Comparison of ENCODE assay signal across 8 cellular contexts in genomic region chr19:48470281-48470680, GRCh38. TPM values are rescaled to one million over a fixed set of nuclear protein-coding genes. Genes with fewer than 3 reads are reported as not detected.
A peak's percentile ranks its signal among the peaks of the same experiment; 100 is the strongest.
DNase-seq lines count a peak whose midpoint lies in the region; ATAC-seq, FAIRE-seq and TF ChIP-seq lines count a peak whose summit lies in the region.

No MANE protein-coding gene starts in this region.

- CTCF ChIA-PET in activated naive CD4-positive, alpha-beta T cell treated with anti-CD3 and anti-CD28 coated beads for 36 hours (lab: Charles Lee) = interaction anchor here (0.6 to 1.5 kb wide), 3 partner anchors 19 to 66 kb away, joined by 3 to 11 read pairs (median 3); no protein-coding TSS in a partner anchor
- CTCF ChIA-PET in GM12878 (lab: Yijun Ruan, JAX) = interaction anchor here (0.5 to 2.4 kb wide), 3 partner anchors 20 to 125 kb away, joined by 3 to 10 read pairs (median 5); no protein-coding TSS in a partner anchor

- H3K79me2 ChIP-seq in GM12878 (ENCODE audit: control insufficient read depth, insufficient read depth, low read length) = peaks cover 9% of the 10 kb centered on the region

- H3K27me3 Mint-ChIP-seq in activated naive CD4-positive, alpha-beta T cell treated with anti-CD3 and anti-CD28 coated beads for 36 hours (ENCODE audit: low read depth) = no peaks in the 10 kb centered on the region
- H3K27me3 Mint-ChIP-seq in type B pancreatic cell = no peaks in the 10 kb centered on the region

- H3K27me3 ChIP-seq in GM12878 (replicated peaks in 1 of 2; ENCODE audit: control insufficient read depth in 2 of 2, insufficient read depth in 2 of 2, low read length in 1 of 2) (no peaks in the 10 kb centered on the region), lower lobe of right lung (ENCODE audit: low read depth) (no peaks in the 10 kb centered on the region)

- H3K27ac ChIP-seq in GM12878 (ENCODE audit: control insufficient read depth, insufficient read depth) = no peak overlapping the region; the same call in 1 of the 2 replicates
- peak overlapping the region; percentile 99 for H3K27ac ChIP-seq in lower lobe of right lung

- peaks cover 10% of the 10 kb centered on the region for H3K36me3 Mint-ChIP-seq in activated naive CD4-positive, alpha-beta T cell treated with anti-CD3 and anti-CD28 coated beads for 36 hours (ENCODE audit: low read depth)
- peaks cover 13% of the 10 kb centered on the region for H3K36me3 Mint-ChIP-seq in type B pancreatic cell

- intact Hi-C loops in activated naive CD4-positive, alpha-beta T cell treated with anti-CD3 and anti-CD28 coated beads for 36 hours (cut with micrococcal nuclease) = no loop called here
- intact Hi-C loops in GM12878 (cut with micrococcal nuclease; ENCODE audit: unreplicated experiment) (no loop called here), lower lobe of right lung (cut with DNase I) (no loop called here), posterior vena cava (cut with DNase I) (no loop called here)

- no peak for DNase-seq in activated naive CD4-positive, alpha-beta T cell treated with anti-CD3 and anti-CD28 coated beads for 36 hours
- no peak for DNase-seq in activated naive CD4-positive, alpha-beta T cell treated with anti-CD3 and anti-CD28 coated beads, Interleukin-2, amount 50 U/mL, for 16 hours
- DNase-seq in GM12878 (ENCODE audit: low read depth, low spot score) (no peak), lower lobe of right lung (no peak), type B pancreatic cell (ENCODE audit: extremely low spot score, unreplicated experiment) (no peak), posterior vena cava (ENCODE audit: low spot score) (no peak), GM12892 (ENCODE audit: insufficient read length) (no peak), urothelium cell line (ENCODE audit: low spot score) (no peak)

- POLR2A ChIA-PET in GM12878 (lab: Charles Lee) = interaction anchor here (0.6 to 1.0 kb wide), 4 partner anchors 9 to 154 kb away, joined by 3 to 5 read pairs (median 4); partner anchors contain the start of genes SYNGR4 and TMEM143

- SMC1A ChIA-PET in GM12878 (lab: Charles Lee; ENCODE audit: uncharacterized antibody, unreplicated experiment) = interaction anchor here (0.8 to 1.2 kb wide), 3 partner anchors 19 to 138 kb away, joined by 3 read pairs; no protein-coding TSS in a partner anchor

- peaks cover 21% of the 10 kb centered on the region for H3K4me1 Mint-ChIP-seq in activated naive CD4-positive, alpha-beta T cell treated with anti-CD3 and anti-CD28 coated beads for 36 hours (ENCODE audit: low read depth)
- peaks cover 5% of the 10 kb centered on the region for H3K4me1 Mint-ChIP-seq in type B pancreatic cell (ENCODE audit: unreplicated experiment)

- peak overlapping the region; percentile 65 for H3K27ac Mint-ChIP-seq in activated naive CD4-positive, alpha-beta T cell treated with anti-CD3 and anti-CD28 coated beads for 36 hours
- H3K27ac Mint-ChIP-seq in type B pancreatic cell = peak overlapping the region; percentile 43

- TF ChIP-seq CTCF in GM12878 (IDR thresholded peaks at IDR 0.05 in 2 of 3, conservative IDR thresholded peaks at IDR 0.05 in 1 of 3; ENCODE audit: control insufficient read depth in 2 of 3, extremely low read depth in 1 of 3, insufficient read depth in 1 of 3, low read depth in 3 of 3, low read length in 3 of 3) (no peak), lower lobe of right lung (IDR thresholded peaks at IDR 0.05) (no peak), type B pancreatic cell (conservative IDR thresholded peaks at IDR 0.05) (no peak)

- 82% methylated on average over 15 of the region's 15 CpGs for WGBS in GM12878 (ENCODE audit: insufficient coverage, insufficient replicate concordance, low lambda C conversion rate, missing lambda C conversion rate)

- H3K4me3 Mint-ChIP-seq in activated naive CD4-positive, alpha-beta T cell treated with anti-CD3 and anti-CD28 coated beads for 36 hours = peak overlapping the region; percentile 84
- peak overlapping the region; percentile 93 for H3K4me3 Mint-ChIP-seq in type B pancreatic cell

- FAIRE-seq in GM12878 (lab: Jason Lieb, UNC) (no peak), GM12892 (lab: Jason Lieb, UNC) (no peak), urothelium cell line (lab: Jason Lieb, UNC) (no peak)

- RAD21 ChIA-PET in GM12878 (lab: Charles Lee; ENCODE audit: unreplicated experiment) = interaction anchor here (0.5 to 1.5 kb wide), 2 partner anchors 20 to 461 kb away, joined by 4 to 7 read pairs; no protein-coding TSS in a partner anchor

- peaks cover 4 to 9% of the 10 kb centered on the region in 2 experiments; a peak in 3 of 4 replicates for H3K36me3 ChIP-seq in GM12878 (ENCODE audit: control insufficient read depth in 2 of 2, insufficient read depth in 2 of 2, low read length in 1 of 2)
- peaks cover 52% of the 10 kb centered on the region for H3K36me3 ChIP-seq in lower lobe of right lung

- TF ChIP-seq POLR2A in GM12878 (IDR thresholded peaks at IDR 0.05; ENCODE audit: low read depth, low read length) (no peak), GM12892 (IDR thresholded peaks at IDR 0.05; ENCODE audit: low read depth, low read length) (no peak)

- no peak for ATAC-seq in GM12878
- no peak for ATAC-seq in lower lobe of right lung

- H3K9me3 ChIP-seq in GM12878 (replicated peaks; ENCODE audit: control insufficient read depth, insufficient read depth, low read length) (no peaks in the 10 kb centered on the region), lower lobe of right lung (no peaks in the 10 kb centered on the region)

- H3K9me3 Mint-ChIP-seq in activated naive CD4-positive, alpha-beta T cell treated with anti-CD3 and anti-CD28 coated beads for 36 hours = no peaks in the 10 kb centered on the region
- H3K9me3 Mint-ChIP-seq in type B pancreatic cell = no peaks in the 10 kb centered on the region

- peak overlapping the region; percentile 66 for H3K4me2 ChIP-seq in GM12878 (ENCODE audit: control insufficient read depth, insufficient read depth)

- no peak overlapping the region for H2AFZ ChIP-seq in GM12878 (ENCODE audit: control insufficient read depth, low read depth, low read length)

- H3K4me3 ChIP-seq in GM12878 (peak overlapping the region; percentile 82), lower lobe of right lung (peak overlapping the region; percentile 99)

- BruUV-seq in GM12878 (replicated peaks; lab: Mats Ljungman, UMichigan) = no TSS peak

- H4K20me1 ChIP-seq in GM12878 (ENCODE audit: control insufficient read depth, insufficient read depth) = peaks cover 3% of the 10 kb centered on the region; the same call in 1 of the 2 replicates

- TF ChIP-seq RAD21 in GM12878 (IDR thresholded peaks at IDR 0.05; ENCODE audit: insufficient read depth, low read depth, low read length) = no peak

- H3K9ac ChIP-seq in GM12878 (ENCODE audit: control insufficient read depth, insufficient read depth, low read length) = peak overlapping the region; percentile 84

- H3K4me1 ChIP-seq in GM12878 (ENCODE audit: control insufficient read depth, insufficient read depth, low read length) (peaks cover 8% of the 10 kb centered on the region; the same call in 1 of the 2 replicates), lower lobe of right lung (peaks cover 30% of the 10 kb centered on the region)

- no peak for TF ChIP-seq EP300 in GM12878 (IDR thresholded peaks at IDR 0.05; ENCODE audit: borderline replicate concordance in 1 of 2, control insufficient read depth in 1 of 2, low read depth in 2 of 2, low read length in 2 of 2)

- in situ Hi-C loops in GM12878 (cut with MboI) = no loop called here

RNA-seq across cellular contexts. Expression of gene CYTH2, which starts 1.1 kb away (rescaled TPM):
- 10 to 100 TPM; 36.7 to 38.0 TPM for total RNA-seq in activated naive CD4-positive, alpha-beta T cell treated with anti-CD3 and anti-CD28 coated beads for 36 hours
- 43.7 and 54.0 TPM in 2 replicates for total RNA-seq in GM12878 (2013; cell fraction: nucleolus; rRNA removed)
- 18.5 and 24.6 TPM in 2 replicates for total RNA-seq in GM12878 (2014; rRNA removed)
- 11.0 and 13.9 TPM in 2 replicates for total RNA-seq in GM12878 (2014; rRNA removed; fragmentation: Illumina TruSeq; extraction: Trizol)
- total RNA-seq in GM12878 (2021) = 28.2 and 29.9 TPM in 2 replicates
- polyA plus RNA-seq in GM12878 (2011; ENCODE audit: low read depth) = 13.5 TPM
- 16.0 and 26.4 TPM in 2 replicates for polyA plus RNA-seq in GM12878 (2011; rRNA removed)
- polyA plus RNA-seq in GM12878 (2011; cell fraction: cytosol; rRNA removed) = 29.0 and 32.3 TPM in 2 replicates
- polyA plus RNA-seq in GM12878 (2011; cell fraction: nucleus; rRNA removed) = 58.9 and 66.4 TPM in 2 replicates
- 21.4 and 25.9 TPM in 2 replicates for polyA plus RNA-seq in GM12878 (2012)
- 8.6 and 18.8 TPM in 2 replicates for polyA plus RNA-seq in GM12878 (2014; fragmentation: Illumina TruSeq; extraction: Trizol)
- polyA plus RNA-seq in GM12878 (2014; fragmentation: Nextera tagmentation; extraction: Ambion mirVana) = 1 to 10 TPM; 1.3 to 1.6 TPM
- polyA plus RNA-seq in GM12878 (2014; rRNA removed) = 26.6 and 28.7 TPM in 2 replicates
- polyA plus RNA-seq in GM12878 (2016; fragmentation: Nextera tagmentation; extraction: Ambion mirVana) = 10 to 100 TPM; 25.6 to 31.9 TPM
- 21.4 and 34.4 TPM in 2 replicates for polyA minus RNA-seq in GM12878 (2011; rRNA and poly(A)+ RNA removed)
- 7.7 and 7.9 TPM in 2 replicates for polyA minus RNA-seq in GM12878 (2011; cell fraction: cytosol; rRNA and poly(A)+ RNA removed)
- 17.8 and 26.8 TPM in 2 replicates for polyA minus RNA-seq in GM12878 (2011; cell fraction: nucleus; rRNA and poly(A)+ RNA removed)
- 75.2 TPM for total RNA-seq in lower lobe of right lung
- 115 and 139 TPM in 2 replicates for total RNA-seq in type B pancreatic cell (ENCODE audit: low replicate concordance)
- total RNA-seq in posterior vena cava = 10 to 100 TPM; 34.1 to 49.2 TPM
- polyA plus RNA-seq in GM12892 (2012; ENCODE audit: missing spikeins) = 15.6 TPM

RNA-seq across cellular contexts. Expression of gene KCNJ14, which starts 14.9 kb away (rescaled TPM):
- 1 to 10 TPM; 1.7 to 1.8 TPM for total RNA-seq in activated naive CD4-positive, alpha-beta T cell treated with anti-CD3 and anti-CD28 coated beads for 36 hours
- total RNA-seq in GM12878 (2013; cell fraction: nucleolus; rRNA removed) = 3.0 TPM in 2 replicates
- total RNA-seq in GM12878 (2014; rRNA removed) (0.38 and 0.40 TPM in 2 replicates), GM12878 (2014; rRNA removed; fragmentation: Illumina TruSeq; extraction: Trizol) (0.41 and 0.45 TPM in 2 replicates), GM12878 (2021) (1.3 and 1.4 TPM in 2 replicates), lower lobe of right lung (0.71 TPM), type B pancreatic cell (ENCODE audit: low replicate concordance) (1.8 TPM in 2 replicates), posterior vena cava (under 1 TPM; 0.52 to 0.65 TPM)
- 0.38 TPM for polyA plus RNA-seq in GM12878 (2011; ENCODE audit: low read depth)
- polyA plus RNA-seq in GM12878 (2011; rRNA removed) (0.16 and 0.24 TPM in 2 replicates), GM12878 (2014; fragmentation: Illumina TruSeq; extraction: Trizol) (0.48 and 0.59 TPM in 2 replicates), GM12878 (2014; fragmentation: Nextera tagmentation; extraction: Ambion mirVana) (under 1 TPM; 0.26 to 0.34 TPM), GM12878 (2014; rRNA removed) (0.72 and 0.93 TPM in 2 replicates), GM12878 (2016; fragmentation: Nextera tagmentation; extraction: Ambion mirVana) (under 1 TPM; 0.30 to 0.68 TPM)
- 0.19 and 0.22 TPM in 2 replicates for polyA plus RNA-seq in GM12878 (2011; cell fraction: cytosol; rRNA removed)
- 1.2 TPM in 2 replicates for polyA plus RNA-seq in GM12878 (2011; cell fraction: nucleus; rRNA removed)
- 0.51 and 0.62 TPM in 2 replicates for polyA plus RNA-seq in GM12878 (2012)
- polyA minus RNA-seq in GM12878 (2011; rRNA and poly(A)+ RNA removed) = 0.73 and 1.3 TPM in 2 replicates
- polyA minus RNA-seq in GM12878 (2011; cell fraction: cytosol; rRNA and poly(A)+ RNA removed) = 0.21 and 0.27 TPM in 2 replicates
- polyA minus RNA-seq in GM12878 (2011; cell fraction: nucleus; rRNA and poly(A)+ RNA removed) = 0.60 and 1.5 TPM in 2 replicates
- 0.45 TPM for polyA plus RNA-seq in GM12892 (2012; ENCODE audit: missing spikeins)

RNA-seq across cellular contexts. Expression of gene GRWD1, which starts 24.5 kb away (rescaled TPM):
- 10 to 100 TPM; 32.4 to 36.0 TPM for total RNA-seq in activated naive CD4-positive, alpha-beta T cell treated with anti-CD3 and anti-CD28 coated beads for 36 hours
- 22.0 and 26.3 TPM in 2 replicates for total RNA-seq in GM12878 (2013; cell fraction: nucleolus; rRNA removed)
- 26.5 and 30.6 TPM in 2 replicates for total RNA-seq in GM12878 (2014; rRNA removed)
- total RNA-seq in GM12878 (2014; rRNA removed; fragmentation: Illumina TruSeq; extraction: Trizol) = 22.4 and 30.9 TPM in 2 replicates
- total RNA-seq in GM12878 (2021) = 75.8 and 79.0 TPM in 2 replicates
- 6.1 TPM for polyA plus RNA-seq in GM12878 (2011; ENCODE audit: low read depth)
- polyA plus RNA-seq in GM12878 (2011; rRNA removed) = 17.4 and 26.4 TPM in 2 replicates
- 33.3 and 42.0 TPM in 2 replicates for polyA plus RNA-seq in GM12878 (2011; cell fraction: cytosol; rRNA removed)
- polyA plus RNA-seq in GM12878 (2011; cell fraction: nucleus; rRNA removed) = 24.8 and 43.8 TPM in 2 replicates
- polyA plus RNA-seq in GM12878 (2012) = 20.2 and 22.0 TPM in 2 replicates
- polyA plus RNA-seq in GM12878 (2014; fragmentation: Illumina TruSeq; extraction: Trizol) = 9.2 and 14.0 TPM in 2 replicates
- polyA plus RNA-seq in GM12878 (2014; fragmentation: Nextera tagmentation; extraction: Ambion mirVana) = 1 to 10 TPM; 1.4 to 3.0 TPM
- 44.6 and 46.5 TPM in 2 replicates for polyA plus RNA-seq in GM12878 (2014; rRNA removed)
- 100 to 1,000 TPM; 103 TPM for polyA plus RNA-seq in GM12878 (2016; fragmentation: Nextera tagmentation; extraction: Ambion mirVana)
- 12.8 and 20.6 TPM in 2 replicates for polyA minus RNA-seq in GM12878 (2011; rRNA and poly(A)+ RNA removed)
- polyA minus RNA-seq in GM12878 (2011; cell fraction: cytosol; rRNA and poly(A)+ RNA removed) = 14.4 and 21.1 TPM in 2 replicates
- polyA minus RNA-seq in GM12878 (2011; cell fraction: nucleus; rRNA and poly(A)+ RNA removed) = 9.4 and 20.5 TPM in 2 replicates
- total RNA-seq in lower lobe of right lung = 25.8 TPM
- 37.2 and 44.0 TPM in 2 replicates for total RNA-seq in type B pancreatic cell (ENCODE audit: low replicate concordance)
- 10 to 100 TPM; 21.1 to 24.2 TPM for total RNA-seq in posterior vena cava
- polyA plus RNA-seq in GM12892 (2012; ENCODE audit: missing spikeins) = 11.2 TPM

RNA-seq across cellular contexts. Expression of gene LMTK3, which starts 41.4 kb away (rescaled TPM):
- 1 to 10 TPM; 2.3 to 2.6 TPM for total RNA-seq in activated naive CD4-positive, alpha-beta T cell treated with anti-CD3 and anti-CD28 coated beads for 36 hours
- 0.44 and 0.67 TPM in 2 replicates for total RNA-seq in GM12878 (2013; cell fraction: nucleolus; rRNA removed)
- under 0.01 and 0.05 TPM in 2 replicates for total RNA-seq in GM12878 (2014; rRNA removed)
- total RNA-seq in GM12878 (2014; rRNA removed; fragmentation: Illumina TruSeq; extraction: Trizol) = 0.04 TPM in 1 of 2 replicates, not detected in the other
- 0.28 and 0.51 TPM in 2 replicates for total RNA-seq in GM12878 (2021)
- polyA plus RNA-seq in GM12878 (2011; ENCODE audit: low read depth) = 0.07 TPM
- polyA plus RNA-seq in GM12878 (2011; rRNA removed) = 0.05 TPM in 1 of 2 replicates, not detected in the other
- 0.09 and 0.17 TPM in 2 replicates for polyA plus RNA-seq in GM12878 (2011; cell fraction: cytosol; rRNA removed)
- polyA plus RNA-seq in GM12878 (2011; cell fraction: nucleus; rRNA removed) = 0.16 and 0.37 TPM in 2 replicates
- 0.52 and 0.73 TPM in 2 replicates for polyA plus RNA-seq in GM12878 (2012)
- 0.01 TPM in 1 of 2 replicates, not detected in the other for polyA plus RNA-seq in GM12878 (2014; fragmentation: Illumina TruSeq; extraction: Trizol)
- not detected for polyA plus RNA-seq in GM12878 (2014; fragmentation: Nextera tagmentation; extraction: Ambion mirVana)
- 0.14 and 0.27 TPM in 2 replicates for polyA plus RNA-seq in GM12878 (2014; rRNA removed)
- under 1 TPM in 1 of 2 experiments, not detected in 1; 0.03 TPM for polyA plus RNA-seq in GM12878 (2016; fragmentation: Nextera tagmentation; extraction: Ambion mirVana)
- polyA minus RNA-seq in GM12878 (2011; rRNA and poly(A)+ RNA removed) = 0.10 TPM in 1 of 2 replicates, not detected in the other
- 0.21 TPM in 1 of 2 replicates, not detected in the other for polyA minus RNA-seq in GM12878 (2011; cell fraction: cytosol; rRNA and poly(A)+ RNA removed)
- polyA minus RNA-seq in GM12878 (2011; cell fraction: nucleus; rRNA and poly(A)+ RNA removed) = under 0.01 and 0.10 TPM in 2 replicates
- total RNA-seq in lower lobe of right lung = 7.1 TPM
- total RNA-seq in type B pancreatic cell (ENCODE audit: low replicate concordance) = 12.2 and 21.6 TPM in 2 replicates
- under 1 TPM; 0.19 to 0.57 TPM for total RNA-seq in posterior vena cava
- polyA plus RNA-seq in GM12892 (2012; ENCODE audit: missing spikeins) = not detected
